In genomic region chr13:95533545-95534135, GRCh38 we compare ENCODE assay signal across 22 cellular contexts. TPM values are rescaled to one million over a fixed set of nuclear protein-coding genes. Genes with fewer than 3 reads are reported as not detected.
A peak's percentile ranks its signal among the peaks of the same experiment; 100 is the strongest.
DNase-seq lines count a peak whose midpoint lies in the region; ATAC-seq and TF ChIP-seq lines count a peak whose summit lies in the region.
"Had no signal": no experiment of that assay in that cellular context is flagged by ENCODE, and none has a peak within 500 bp of the region (broad histone marks: within the 10 kb centered on the region; RNA-seq: fewer than 3 reads in every experiment).

No MANE protein-coding gene starts in this region.

- peak; percentile 64 for DNase-seq in COLO829 (ENCODE audit: low spot score)
- DNase-seq in HT-29 (ENCODE audit: low spot score): peak; percentile 87
- DNase-seq in endodermal cell: peak; percentile 80
- peak in 2 of 3 donors; percentile 36 to 44 for DNase-seq in mucosa of descending colon
- DNase-seq in AG08396 (ENCODE audit: low spot score): no peak
- no peak for DNase-seq in esophagus muscularis mucosa (ENCODE audit: extremely low spot score)
- DNase-seq in GF-D8 (lab: John Stamatoyannopoulos, UW): no peak
- DNase-seq: activated CD4-positive, alpha-beta T cell treated with anti-CD3 and anti-CD28 coated beads for 36 hours; DMS79; GOT3; head of caudate nucleus; midbrain; NCI-H1930; PC-3; stimulated activated naive CD8-positive, alpha-beta T cell treated with anti-CD3 and anti-CD28 coated beads, Interleukin-15, Interleukin-2, amounts not matched to agents 100 U/mL and 50 U/mL, for 24 hours; T1000; upper lobe of left lung had no signal

- H3K4me1 ChIP-seq in endodermal cell (ENCODE audit: control insufficient read depth, insufficient read depth, low read length) (no peaks in the 10 kb centered on the region), mucosa of descending colon (ENCODE audit: low read depth) (no peaks in the 10 kb centered on the region), esophagus muscularis mucosa (no peaks in the 10 kb centered on the region)
- H3K4me1 ChIP-seq: right atrium auricular region had no signal

- H3K9me3 Mint-ChIP-seq in endodermal cell: no peaks in the 10 kb centered on the region
- H3K9me3 Mint-ChIP-seq: activated T-helper 2 cell treated with anti-CD3 and anti-CD28 coated beads, Interferon-gamma antibody, Interleukin-2, Interleukin-4, amounts not matched to agents 10 μg/mL and 5 μg/mL and 100 μg/mL, durations not matched to agents 14 hours and 24 hours and 36 hours had no signal

- peak; percentile 18 for TF ChIP-seq CTCF in endodermal cell (conservative IDR thresholded peaks at IDR 0.05)
- no peak for TF ChIP-seq CTCF in mucosa of descending colon (IDR thresholded peaks at IDR 0.05)
- TF ChIP-seq CTCF in esophagus muscularis mucosa (IDR thresholded peaks at IDR 0.05): no peak

- WGBS in endodermal cell (ENCODE audit: insufficient coverage in 1 of 2, insufficient read length in 1 of 2), 2 experiments: 74 to 77% methylated on average over 2 to 7 of the region's 7 CpGs
- WGBS in esophagus muscularis mucosa: 75% methylated on average over 7 of the region's 7 CpGs

- peak overlapping the region; percentile 61 for H3K27ac Mint-ChIP-seq in endodermal cell
- H3K27ac Mint-ChIP-seq: activated CD4-positive, alpha-beta T cell treated with anti-CD3 and anti-CD28 coated beads for 36 hours; activated T-helper 2 cell treated with anti-CD3 and anti-CD28 coated beads, Interferon-gamma antibody, Interleukin-2, Interleukin-4, amounts not matched to agents 10 μg/mL and 5 μg/mL and 100 μg/mL, durations not matched to agents 14 hours and 24 hours and 36 hours; IgD-negative memory B cell had no signal

- TF ChIP-seq EP300 in esophagus muscularis mucosa (IDR thresholded peaks at IDR 0.05): no peak

- ATAC-seq in mucosa of descending colon (peak; percentile 64), GM18505 (IDR thresholded peaks at IDR 0.05; ENCODE audit: unreplicated experiment) (no peak)
- ATAC-seq: activated CD4-positive, alpha-beta T cell treated with anti-CD3 and anti-CD28 coated beads for 36 hours; PC-3; stimulated activated naive CD8-positive, alpha-beta T cell treated with anti-CD3 and anti-CD28 coated beads, Interleukin-15, Interleukin-2, amounts not matched to agents 100 U/mL and 50 U/mL, for 24 hours had no signal

- H3K27ac ChIP-seq in endodermal cell (ENCODE audit: low read depth, low read length) (no peak overlapping the region), esophagus muscularis mucosa (replicated peaks in 1 of 4) (no peak overlapping the region)
- H3K27ac ChIP-seq: right atrium auricular region, upper lobe of left lung had no signal

- no peak overlapping the region for H3K9ac ChIP-seq in endodermal cell (ENCODE audit: extremely low read depth, low read length, poor library complexity, severe bottlenecking)

- H3K36me3 Mint-ChIP-seq in endodermal cell (ENCODE audit: low read depth): no peaks in the 10 kb centered on the region
- H3K36me3 Mint-ChIP-seq: IgD-negative memory B cell had no signal

- H3K36me3 ChIP-seq in endodermal cell (ENCODE audit: control insufficient read depth, insufficient read depth, low read length) (no peaks in the 10 kb centered on the region), mucosa of descending colon (ENCODE audit: low read depth) (no peaks in the 10 kb centered on the region), esophagus muscularis mucosa (no peaks in the 10 kb centered on the region)
- H3K36me3 ChIP-seq: right atrium auricular region, upper lobe of left lung had no signal

- H3K27me3 Mint-ChIP-seq in endodermal cell (ENCODE audit: insufficient read depth): no peaks in the 10 kb centered on the region

- H3K4me3 Mint-ChIP-seq in endodermal cell: no peak overlapping the region
- H3K4me3 Mint-ChIP-seq: activated CD4-positive, alpha-beta T cell treated with anti-CD3 and anti-CD28 coated beads for 36 hours; IgD-negative memory B cell had no signal

- H3K4me3 ChIP-seq in endodermal cell (ENCODE audit: low read length) (no peak overlapping the region), mucosa of descending colon (no peak overlapping the region), esophagus muscularis mucosa (no peak overlapping the region)
- H3K4me3 ChIP-seq: right atrium auricular region, upper lobe of left lung had no signal

- H3K9me3 ChIP-seq in endodermal cell (ENCODE audit: control insufficient read depth, low read length) (no peaks in the 10 kb centered on the region), mucosa of descending colon (no peaks in the 10 kb centered on the region), esophagus muscularis mucosa (no peaks in the 10 kb centered on the region)
- H3K9me3 ChIP-seq: right atrium auricular region, upper lobe of left lung had no signal

- TF ChIP-seq POLR2A in GM18505 (IDR thresholded peaks at IDR 0.05; ENCODE audit: borderline replicate concordance, extremely low read depth, insufficient read depth, insufficient read length) (no peak), esophagus muscularis mucosa (IDR thresholded peaks at IDR 0.05; ENCODE audit: low read depth) (no peak)

- H3K4me1 Mint-ChIP-seq in endodermal cell: peaks cover 4% of the 10 kb centered on the region

- H3K27me3 ChIP-seq in endodermal cell (ENCODE audit: control insufficient read depth, insufficient read depth, low read length, poor library complexity, severe bottlenecking): no peaks in the 10 kb centered on the region
- H3K27me3 ChIP-seq in esophagus muscularis mucosa: peaks cover 0 to 9% (median 0%) of the 10 kb centered on the region in 4 donors
- H3K27me3 ChIP-seq: right atrium auricular region, upper lobe of left lung had no signal

- intact Hi-C loops in mucosa of descending colon (cut with DNase I, micrococcal nuclease): no loop called here
- intact Hi-C loops in esophagus muscularis mucosa (cut with DNase I): no loop called here

RNA-seq across cellular contexts. Expression of gene CLDN10, which starts 18.9 kb away (rescaled TPM):
- total RNA-seq in HT-29 (2014; rRNA removed; shearing (Covaris generic)): not detected in 2 replicates
- 10 to 100 TPM in 1 of 2 donors, 1 to 10 TPM in 1; 4.6 to 10.6 TPM for total RNA-seq in endodermal cell
- 8.8 TPM for polyA plus RNA-seq in endodermal cell (2013, experiment 1 of 2)
- polyA plus RNA-seq in endodermal cell (2013, experiment 2 of 2): 7.5 TPM
- under 1 TPM in 1 of 3 donors, not detected in 2; 0.43 TPM for total RNA-seq in mucosa of descending colon
- total RNA-seq in esophagus muscularis mucosa: 1 to 10 TPM in 2 of 4 donors, not detected in 2; 1.2 to 1.9 TPM
- total RNA-seq: activated CD4-positive, alpha-beta T cell treated with anti-CD3 and anti-CD28 coated beads for 36 hours; activated T-helper 2 cell treated with anti-CD3 and anti-CD28 coated beads, Interferon-gamma antibody, Interleukin-2, Interleukin-4, amounts not matched to agents 10 μg/mL and 5 μg/mL and 100 μg/mL, durations not matched to agents 14 hours and 24 hours and 36 hours; PC-3 had no signal
- polyA plus RNA-seq: IgD-negative memory B cell, keratinocyte had no signal

Comparison
In these comparisons a context has a peak if more than half of its experiments do, and no peak if none do; other contexts are left out.
1. DNase-seq: peak in COLO829 (single experiment), HT-29 (single experiment), endodermal cell (single experiment) and mucosa of descending colon (2 of 3); none in AG08396 (single experiment), esophagus muscularis mucosa (single experiment) and GF-D8 (single experiment).